15 cellular contexts compared by ENCODE assay signal in the genomic region with DNA sequence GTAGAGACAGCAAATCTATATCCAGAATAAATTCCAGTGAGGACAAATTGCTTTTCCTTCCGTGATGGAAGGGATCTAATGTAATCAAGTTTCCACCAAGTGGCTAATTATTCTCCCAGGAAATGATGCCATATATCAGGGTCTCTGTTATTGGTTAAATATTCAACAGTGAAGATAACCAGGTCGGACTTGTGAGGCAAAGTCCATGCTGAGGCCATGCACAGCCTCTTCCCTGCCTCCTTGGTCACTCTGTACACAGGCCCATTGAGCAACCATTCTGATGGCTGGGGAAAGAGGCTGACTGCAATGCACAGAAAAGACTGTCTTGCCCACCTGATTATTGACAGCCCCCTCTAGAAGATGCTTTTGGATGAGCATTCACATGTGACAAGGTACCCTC.
DNase-seq lines count a peak whose midpoint lies in the region; ATAC-seq and TF ChIP-seq lines count a peak whose summit lies in the region.
"Had no signal": no experiment of that assay in that cellular context is flagged by ENCODE, and none has a peak within 500 bp of the region (broad histone marks: within the 10 kb centered on the region; RNA-seq: fewer than 3 reads in every experiment).

No MANE protein-coding gene starts in this region.

- peak overlapping the region in 2 of 4 donors; percentile 53 to 69 for H3K27ac ChIP-seq in Peyer's patch
- H3K27ac ChIP-seq: A549, C4-2B, GM23248 had no signal

- H3K4me3 ChIP-seq in Peyer's patch: no peak overlapping the region
- H3K4me3 ChIP-seq: A549, GM23248 had no signal

- peaks cover 0 to 5% (median 0%) of the 10 kb centered on the region in 4 donors for H3K4me1 ChIP-seq in Peyer's patch
- H3K4me1 ChIP-seq: BE2C had no signal

- no peaks in the 10 kb centered on the region for H3K27me3 ChIP-seq in Peyer's patch
- H3K27me3 ChIP-seq: BE2C had no signal

- H3K9me3 ChIP-seq in Peyer's patch: no peaks in the 10 kb centered on the region
- H3K9me3 ChIP-seq: BE2C had no signal

- no peak for TF ChIP-seq POLR2A in Peyer's patch (IDR thresholded peaks at IDR 0.05)

- ATAC-seq in GM21381 (IDR thresholded peaks at IDR 0.05; ENCODE audit: unreplicated experiment): no peak
- ATAC-seq: A549, HCT116 had no signal

- in situ Hi-C loops in GM13977 (cut with MboI; ENCODE audit: low pct_unique_long_range_greater_than_20kb, low sequenced_read_pairs, unreplicated experiment): no loop called here

- H3K36me3 ChIP-seq in Peyer's patch: no peaks in the 10 kb centered on the region
- H3K36me3 ChIP-seq: BE2C had no signal

- peak in 2 of 3 donors; percentile 65 to 82 for DNase-seq in Peyer's patch
- DNase-seq in kidney tubule cell (ENCODE audit: low spot score): peak; percentile 20
- DNase-seq in mucosa of gallbladder (ENCODE audit: low spot score): peak; percentile 76
- no peak for DNase-seq in pons (ENCODE audit: low spot score)
- DNase-seq in stimulated activated naive CD4-positive, alpha-beta T cell treated with Interleukin-2 at 50 U/mL for 16 hours (lab: John Stamatoyannopoulos, UW): no peak
- DNase-seq in GM13977 (ENCODE audit: low spot score): no peak
- DNase-seq: BE2C; CD4-positive, alpha-beta memory T cell; DND-41; GDM1; GM23248 had no signal

- no peak for TF ChIP-seq CTCF in Peyer's patch (IDR thresholded peaks at IDR 0.05)
- TF ChIP-seq CTCF in GM13977 (IDR thresholded peaks at IDR 0.05; ENCODE audit: extremely low read depth, insufficient read depth, missing control alignments): no peak

Comparison
In these comparisons a context has a peak if more than half of its experiments do, and no peak if none do; other contexts are left out.
1. DNase-seq: peak in Peyer's patch (2 of 3), kidney tubule cell (single experiment) and mucosa of gallbladder (single experiment); none in pons (single experiment), stimulated activated naive CD4-positive, alpha-beta T cell treated with Interleukin-2 at 50 U/mL for 16 hours (single experiment) and GM13977 (single experiment).